13 cellular contexts compared by ENCODE assay signal in the genomic region with DNA sequence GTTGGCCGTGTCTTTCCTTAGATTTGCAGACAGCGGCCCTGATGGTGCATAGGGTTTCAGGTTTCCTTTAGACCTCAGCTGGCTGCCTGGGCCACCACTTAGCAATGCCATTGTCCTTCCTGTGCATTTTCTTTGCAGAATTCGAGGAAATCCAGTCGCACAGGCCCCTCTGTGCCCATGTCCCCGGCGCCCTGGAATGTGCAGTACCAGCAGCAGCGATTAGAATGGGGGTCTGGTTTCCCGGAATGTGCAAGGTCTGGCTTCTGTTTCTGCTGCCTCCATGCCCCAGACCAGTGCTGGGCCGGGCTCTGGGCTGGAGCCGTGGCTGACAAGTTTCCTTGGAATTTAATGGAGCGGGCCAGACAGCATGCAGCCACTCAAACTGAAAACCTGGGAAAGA. TPM values are rescaled to one million over a fixed set of nuclear protein-coding genes. Genes with fewer than 3 reads are reported as not detected.
DNase-seq lines count a peak whose midpoint lies in the region; ATAC-seq, FAIRE-seq and TF ChIP-seq lines count a peak whose summit lies in the region.
"Had no signal": no experiment of that assay in that cellular context is flagged by ENCODE, and none has a peak within 500 bp of the region (broad histone marks: within the 10 kb centered on the region; RNA-seq: fewer than 3 reads in every experiment).

No MANE protein-coding gene starts in this region.

- WGBS in heart right ventricle, 2 donors, result 68 to 69% methylated on average over 11 of the region's 11 CpGs

- peaks cover 0 to 3% (median 0%) of the 10 kb centered on the region in 9 donors for H3K36me3 ChIP-seq in heart right ventricle
- H3K36me3 ChIP-seq in WERI-Rb-1, result no peaks in the 10 kb centered on the region

- H3K4me1 ChIP-seq in heart right ventricle, result peaks cover 15 to 57% (median 39%) of the 10 kb centered on the region in 9 donors

- DNase-seq in Ammon's horn (ENCODE audit: low spot score) (peak; percentile 33), WTC11 (ENCODE audit: low spot score) (no peak), heart right ventricle (no peak), osteocyte (ENCODE audit: extremely low spot score, unreplicated experiment) (no peak), cerebellar nuclear complex (lab: John Stamatoyannopoulos, UW) (no peak), WERI-Rb-1 (no peak), D721Med (ENCODE audit: insufficient read length, low spot score) (no peak)
- DNase-seq: activated T-cell treated with anti-CD3 and anti-CD28 coated beads, Interleukin-2, amount 50 U/mL, for 1 hour; NCI-H226 had no signal

- H3K27ac ChIP-seq in heart right ventricle (peak overlapping the region in 8 of 10 donors; percentile 40 to 87 (median 72)), WERI-Rb-1 (no peak overlapping the region)

- ATAC-seq in WTC11 (peak; percentile 62), heart right ventricle (peak in 4 of 8 donors; percentile 7 to 27 (median 17)), GM18520 (IDR thresholded peaks at IDR 0.05; ENCODE audit: unreplicated experiment) (no peak)

- intact Hi-C loops in heart right ventricle (cut with DNase I), result no loop called here

- H3K27me3 Mint-ChIP-seq in WTC11 (ENCODE audit: low read depth) (no peaks in the 10 kb centered on the region), osteocyte (ENCODE audit: unreplicated experiment) (no peaks in the 10 kb centered on the region)

- TF ChIP-seq CTCF in WTC11 (IDR thresholded peaks at IDR 0.05) (no peak), heart right ventricle (IDR thresholded peaks at IDR 0.05) (no peak), osteocyte (IDR thresholded peaks at IDR 0.05) (no peak), WERI-Rb-1 (IDR thresholded peaks at IDR 0.05; ENCODE audit: low read depth, low read length) (no peak), D721Med (IDR thresholded peaks at IDR 0.05; ENCODE audit: insufficient read depth, missing control alignments) (no peak)

- H3K4me3 ChIP-seq in heart right ventricle (peak overlapping the region in 3 of 10 donors; percentile 2 to 32 (median 10)), WERI-Rb-1 (ENCODE audit: low read depth, low read length) (no peak overlapping the region)

- H3K27me3 ChIP-seq in heart right ventricle, result no peaks in the 10 kb centered on the region
- no peaks in the 10 kb centered on the region for H3K27me3 ChIP-seq in WERI-Rb-1 (ENCODE audit: insufficient read depth, low read depth, severe bottlenecking)

- CTCF ChIA-PET in WTC11 (lab: Charles Lee), result interaction anchor here (1.7 kb wide), 1 partner anchor 293 kb away, joined by 4 read pairs; no protein-coding TSS in a partner anchor

- H3K9me3 Mint-ChIP-seq in WTC11, result no peaks in the 10 kb centered on the region
- no peaks in the 10 kb centered on the region for H3K9me3 Mint-ChIP-seq in osteocyte (ENCODE audit: unreplicated experiment)

- H3K4me3 Mint-ChIP-seq in WTC11 (peak overlapping the region; percentile 29; the same call in 1 of the 2 replicates), osteocyte (ENCODE audit: unreplicated experiment) (peak overlapping the region; percentile 18)

- H3K9me3 ChIP-seq in heart right ventricle (no peaks in the 10 kb centered on the region), WERI-Rb-1 (ENCODE audit: severe bottlenecking) (no peaks in the 10 kb centered on the region)

- peaks cover 59% of the 10 kb centered on the region for H3K4me1 Mint-ChIP-seq in WTC11
- peaks cover 78% of the 10 kb centered on the region for H3K4me1 Mint-ChIP-seq in osteocyte (ENCODE audit: unreplicated experiment)

- no peak for FAIRE-seq in D721Med (lab: Jason Lieb, UNC)
- FAIRE-seq: bronchial epithelial cell had no signal

- POLR2A ChIA-PET in WTC11 (lab: Charles Lee), result no interaction called here

- H3K36me3 Mint-ChIP-seq in WTC11 (no peaks in the 10 kb centered on the region), osteocyte (ENCODE audit: unreplicated experiment) (peaks cover 29% of the 10 kb centered on the region)

- peak overlapping the region; percentile 84 for H3K27ac Mint-ChIP-seq in WTC11
- peak overlapping the region; percentile 90 for H3K27ac Mint-ChIP-seq in osteocyte (ENCODE audit: unreplicated experiment)

TF ChIP-seq in WTC11, 78 proteins besides CTCF, POLR2A, EP300 and RAD21:
- TF ChIP-seq JUN (CRISPR knock-in tag; IDR thresholded peaks at IDR 0.05), result no peak
- TF ChIP-seq RORB (CRISPR knock-in tag; IDR thresholded peaks at IDR 0.05), result 0 out of 2 replicates have a peak, but pooled peaks have one; percentile 36
TF ChIP-seq in WTC11: peak in this region for 1.

RNA-seq across cellular contexts. Expression of gene HTRA1, which starts 14.2 kb away (rescaled TPM):
- 15.4 to 18.3 TPM (median 16.0 TPM) in 3 replicates for total RNA-seq in WTC11 (2021)
- total RNA-seq in heart right ventricle, result 100 to 1,000 TPM in 2 of 10 donors, 10 to 100 TPM in 8; 23.4 to 108 (median 73.1) TPM
- polyA plus RNA-seq in heart right ventricle, result 10 to 100 TPM; 31.9 to 35.4 TPM
- total RNA-seq in osteocyte, result 1,546 and 1,638 TPM in 2 replicates

RNA-seq across cellular contexts. Expression of gene ARMS2, which starts 21.1 kb away (rescaled TPM):
- total RNA-seq in WTC11 (2021) (not detected in 3 replicates), heart right ventricle (1 to 10 TPM in 1 of 10 donors, under 1 TPM in 3, not detected in 6; 0.33 to 1.3 (median 0.94) TPM), osteocyte (not detected in 2 replicates)
- not detected for polyA plus RNA-seq in heart right ventricle
- total RNA-seq: bronchial epithelial cell, left cardiac atrium had no signal
- polyA plus RNA-seq: BJ had no signal

Comparison
In these comparisons a context has a peak if more than half of its experiments do, and no peak if none do; other contexts are left out.
1. RNA of gene HTRA1, which starts 14.2 kb away (total RNA-seq): 1,546 to 1,638 TPM in osteocyte; 23.4 to 108 TPM in heart right ventricle and 15.4 to 18.3 TPM in WTC11; every median in the first group is over 10 times any median in the second.